In the genomic region with DNA sequence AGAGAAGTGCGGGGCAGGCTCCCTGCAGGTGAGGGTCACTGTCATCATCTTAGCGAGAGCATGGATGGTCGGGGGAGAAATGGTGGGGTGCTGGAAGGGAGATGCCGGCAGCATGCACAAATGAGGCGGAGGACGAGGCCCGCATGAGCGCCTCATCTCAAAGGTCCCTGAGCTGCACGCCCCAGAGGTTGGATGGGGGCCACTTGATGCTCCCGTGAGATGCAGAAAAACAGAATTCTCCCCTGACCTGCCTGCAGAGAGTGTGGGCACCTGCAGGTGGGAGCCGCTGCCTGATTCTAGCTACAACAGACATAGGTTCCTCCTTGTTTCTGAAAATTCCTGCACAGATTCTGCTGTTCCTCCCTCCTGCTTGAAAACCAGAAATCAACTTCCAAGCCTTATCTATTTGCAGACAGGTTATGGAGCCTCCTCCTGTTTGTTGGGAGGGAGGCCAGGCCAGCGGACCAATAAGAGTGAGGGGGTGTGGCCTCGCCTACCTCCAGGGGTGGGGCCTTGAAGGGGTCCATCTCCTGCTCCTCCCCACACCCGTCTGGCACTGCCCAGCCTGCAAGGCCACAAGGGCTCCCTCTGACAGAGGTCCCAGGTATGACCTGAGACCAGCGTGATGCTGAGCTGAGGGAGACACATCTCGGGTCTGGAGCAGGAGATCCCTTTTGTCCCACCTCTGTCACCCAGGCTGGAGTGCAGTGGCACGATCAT, we compare ENCODE assay signal across 8 cellular contexts.
DNase-seq lines count a peak whose midpoint lies in the region; ATAC-seq and TF ChIP-seq lines count a peak whose summit lies in the region.

No MANE protein-coding gene starts in this region.

- peak; percentile 78 for ATAC-seq in GM18511 (IDR thresholded peaks at IDR 0.05; ENCODE audit: unreplicated experiment)
- ATAC-seq in HG02981 (IDR thresholded peaks at IDR 0.05; ENCODE audit: unreplicated experiment): peak; percentile 58
- peak; percentile 66 to 95 for ATAC-seq in left cardiac atrium
- no peak for ATAC-seq in HG03378 (IDR thresholded peaks at IDR 0.05; ENCODE audit: unreplicated experiment)

- H3K27ac ChIP-seq in RWPE1: peak overlapping the region; percentile 32

- peak; percentile 15 for DNase-seq in COR-L47 (lab: John Stamatoyannopoulos, UW)
- DNase-seq in RWPE1 (ENCODE audit: low spot score): peak; percentile 84
- DNase-seq in left cardiac atrium: peak; percentile 42
- no peak for DNase-seq in NCI-H187 (lab: John Stamatoyannopoulos, UW)
- no peak for DNase-seq in DMS79 (lab: John Stamatoyannopoulos, UW)

- intact Hi-C loops in left cardiac atrium (cut with DNase I): no loop called here

- POLR2A ChIA-PET in RWPE1 (lab: Yijun Ruan, JAX; ENCODE audit: low non-redundant PET): no interaction called here

- no peak for TF ChIP-seq CTCF in RWPE1 (conservative IDR thresholded peaks at IDR 0.05; ENCODE audit: low read depth)

- CTCF ChIA-PET in RWPE1 (lab: Yijun Ruan, JAX): no interaction called here

Comparison
In these comparisons a context has a peak if more than half of its experiments do, and no peak if none do; other contexts are left out.
1. DNase-seq: peak in COR-L47 (single experiment), RWPE1 (single experiment) and left cardiac atrium (single experiment); none in NCI-H187 (0 of 2) and DMS79 (single experiment).